Comparison of ENCODE assay signal across 5 cellular contexts in the genomic region with DNA sequence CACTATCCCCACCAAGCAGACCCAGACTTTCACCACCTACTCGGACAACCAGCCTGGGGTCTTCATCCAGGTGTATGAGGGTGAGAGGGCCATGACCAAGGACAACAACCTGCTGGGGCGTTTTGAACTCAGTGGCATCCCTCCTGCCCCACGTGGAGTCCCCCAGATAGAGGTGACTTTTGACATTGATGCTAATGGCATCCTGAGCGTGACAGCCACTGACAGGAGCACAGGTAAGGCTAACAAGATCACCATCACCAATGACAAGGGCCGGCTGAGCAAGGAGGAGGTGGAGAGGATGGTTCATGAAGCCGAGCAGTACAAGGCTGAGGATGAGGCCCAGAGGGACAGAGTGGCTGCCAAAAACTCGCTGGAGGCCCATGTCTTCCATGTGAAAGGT. TPM values are rescaled to one million over a fixed set of nuclear protein-coding genes. Genes with fewer than 3 reads are reported as not detected.
"Had no signal": no experiment of that assay in that cellular context is flagged by ENCODE, and none has a peak within 500 bp of the region (broad histone marks: within the 10 kb centered on the region; RNA-seq: fewer than 3 reads in every experiment).

No MANE protein-coding gene starts in this region.

RNA-seq across cellular contexts. Expression of gene HSPA6, which starts 1.6 kb away (rescaled TPM):
- total RNA-seq: HepG2 had no signal

RNA-seq across cellular contexts. Expression of gene FCGR2A, which starts 20.7 kb away (rescaled TPM):
- total RNA-seq: HepG2 had no signal

RNA-seq across cellular contexts. Expression of gene FCGR3A, which starts 23.7 kb away (rescaled TPM):
- total RNA-seq: HepG2, HT1080, IMR-90, NCI-H460, SJSA1 had no signal
- polyA plus RNA-seq: HepG2, IMR-90 had no signal
